ENCODE assay signal across 8 cellular contexts in the genomic region with DNA sequence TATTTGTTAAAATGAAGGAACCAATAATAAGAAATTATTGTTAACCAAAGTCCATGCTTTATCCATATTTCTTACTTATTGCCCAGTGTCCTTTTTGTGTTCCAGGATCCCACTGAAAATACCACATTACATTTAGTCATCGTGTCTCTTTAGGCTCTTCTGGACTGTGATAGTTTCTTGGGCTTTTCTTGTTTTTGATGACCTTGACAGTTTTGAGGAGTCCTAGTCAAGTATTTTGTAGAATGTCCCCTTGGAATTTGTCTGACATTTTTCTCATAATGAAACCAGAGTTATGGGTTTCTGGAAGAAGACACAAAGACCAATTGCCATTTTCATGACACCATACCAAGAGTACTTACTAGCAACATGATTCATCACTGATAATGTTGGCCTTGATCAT. TPM values are rescaled to one million over a fixed set of nuclear protein-coding genes. Genes with fewer than 3 reads are reported as not detected.
"Had no signal": no experiment of that assay in that cellular context is flagged by ENCODE, and none has a peak within 500 bp of the region (broad histone marks: within the 10 kb centered on the region; RNA-seq: fewer than 3 reads in every experiment).

No MANE protein-coding gene starts in this region.

- H3K4me2 ChIP-seq: KMS-11 had no signal

- H3K27ac ChIP-seq: HL-60, KMS-11 had no signal

- H3K9ac ChIP-seq: KMS-11 had no signal

- FAIRE-seq: HTR-8/SVneo had no signal

- DNase-seq: Karpas-422, KBM-7, KG1 had no signal

RNA-seq across cellular contexts. Expression of a gene that starts 38.9 kb away (rescaled TPM):
- total RNA-seq: HT-29, HT1080 had no signal
